Comparison of ENCODE assay signal across 13 cellular contexts in the genomic region with DNA sequence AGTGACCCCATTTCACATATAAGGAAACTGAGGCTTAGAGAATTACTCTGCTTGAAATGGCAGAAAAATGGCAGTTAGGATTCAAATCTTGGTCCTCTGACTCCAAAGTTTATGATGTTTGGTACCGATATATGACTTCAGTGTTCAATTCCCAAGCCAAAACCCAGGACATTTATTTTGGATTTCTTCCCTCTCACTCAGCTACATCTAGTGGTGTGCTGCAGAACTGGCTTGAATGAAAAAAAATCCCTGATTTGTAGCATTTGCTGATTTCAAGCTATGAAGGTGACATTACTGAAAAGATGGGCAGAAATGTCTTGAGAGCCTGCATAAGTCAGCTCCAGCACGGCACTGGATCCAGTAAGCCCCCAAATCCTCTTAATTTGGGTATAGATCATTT.
A peak's percentile ranks its signal among the peaks of the same experiment; 100 is the strongest.
DNase-seq lines count a peak whose midpoint lies in the region; ATAC-seq and TF ChIP-seq lines count a peak whose summit lies in the region.
"Had no signal": no experiment of that assay in that cellular context is flagged by ENCODE, and none has a peak within 500 bp of the region (broad histone marks: within the 10 kb centered on the region; RNA-seq: fewer than 3 reads in every experiment).

No MANE protein-coding gene starts in this region.

- intact Hi-C loops in cardiac septum (cut with DNase I) (no loop called here), tibial artery (cut with DNase I; ENCODE audit: low total_unique reads) (loop anchor here (5.0 kb wide), 1 partner anchor 821 kb away; no protein-coding TSS in a partner anchor)

- ATAC-seq in HG03378 (IDR thresholded peaks at IDR 0.05; ENCODE audit: unreplicated experiment) (no peak), upper lobe of left lung (ENCODE audit: low FRiP score in 2 of 2) (no peak)
- ATAC-seq: K562, Right ventricle myocardium inferior had no signal

- no peaks in the 10 kb centered on the region for H3K36me3 ChIP-seq in cardiac muscle cell
- no peaks in the 10 kb centered on the region for H3K36me3 ChIP-seq in tibial artery
- H3K36me3 ChIP-seq in upper lobe of left lung = no peaks in the 10 kb centered on the region
- H3K36me3 ChIP-seq: BLaER1 had no signal

- DNase-seq in cardiac muscle cell (ENCODE audit: low read depth in 1 of 2, low spot score in 1 of 2) (peak in 1 of 2 donors; percentile 28), cardiac septum (ENCODE audit: low spot score) (no peak), fibroblast of pulmonary artery (ENCODE audit: low read depth) (peak; percentile 38), tibial artery (no peak), NCI-H226 (no peak), upper lobe of left lung (no peak)
- DNase-seq: activated B cell treated with CpG ODN at 0.5 μM for 24 hours, H7 had no signal

- no peak overlapping the region for H3K27ac ChIP-seq in cardiac muscle cell
- H3K27ac ChIP-seq in VCaP = no peak overlapping the region
- no peak overlapping the region for H3K27ac ChIP-seq in tibial artery
- no peak overlapping the region for H3K27ac ChIP-seq in upper lobe of left lung
- H3K27ac ChIP-seq: BLaER1 had no signal

- TF ChIP-seq CTCF in cardiac muscle cell (IDR thresholded peaks at IDR 0.05; ENCODE audit: low read depth, low read length) = peak; percentile 48
- peak; percentile 55 for TF ChIP-seq CTCF in VCaP (conservative IDR thresholded peaks at IDR 0.05)
- peak; percentile 56 for TF ChIP-seq CTCF in fibroblast of pulmonary artery (IDR thresholded peaks at IDR 0.05; ENCODE audit: low read length, missing control alignments)
- TF ChIP-seq CTCF in tibial artery (IDR thresholded peaks at IDR 0.05) = peak; percentile 54 to 67
- TF ChIP-seq CTCF in upper lobe of left lung (IDR thresholded peaks at IDR 0.05) = peak in 2 of 6 experiments; percentile 9 to 15

- H3K9me3 ChIP-seq in cardiac muscle cell (ENCODE audit: low read depth) (no peaks in the 10 kb centered on the region), tibial artery (no peaks in the 10 kb centered on the region), upper lobe of left lung (no peaks in the 10 kb centered on the region)
- H3K9me3 ChIP-seq: BLaER1 had no signal

- H3K4me3 ChIP-seq in cardiac muscle cell = no peak overlapping the region
- H3K4me3 ChIP-seq in fibroblast of pulmonary artery (replicated peaks; ENCODE audit: low read depth, low read length) = no peak overlapping the region
- no peak overlapping the region for H3K4me3 ChIP-seq in tibial artery
- no peak overlapping the region for H3K4me3 ChIP-seq in upper lobe of left lung
- H3K4me3 ChIP-seq: BLaER1, K562 had no signal

- WGBS in upper lobe of left lung, 2 donors = 82 to 91% methylated on average over 2 of the region's 2 CpGs

- H3K4me1 ChIP-seq in cardiac muscle cell (ENCODE audit: low read depth) (no peaks in the 10 kb centered on the region), tibial artery (peaks cover 0 to 23% (median 0%) of the 10 kb centered on the region in 4 donors), upper lobe of left lung (no peaks in the 10 kb centered on the region)

- TF ChIP-seq POLR2A in upper lobe of left lung (IDR thresholded peaks at IDR 0.05) = no peak

- H3K27me3 ChIP-seq in cardiac muscle cell (no peaks in the 10 kb centered on the region), tibial artery (no peaks in the 10 kb centered on the region), upper lobe of left lung (no peaks in the 10 kb centered on the region)
- H3K27me3 ChIP-seq: BLaER1 had no signal

- TF ChIP-seq EP300 in upper lobe of left lung (IDR thresholded peaks at IDR 0.05) = no peak
